ENCODE assay signal across 1 cellular context in genomic region chr17:80805032-80805751, GRCh38.
TF ChIP-seq lines count a peak whose summit lies in the region.

No MANE protein-coding gene starts in this region.

TF ChIP-seq in IMR-90, 13 proteins besides CTCF, POLR2A, EP300 and RAD21:
- TF ChIP-seq SMC3 (IDR thresholded peaks at IDR 0.05; ENCODE audit: low read depth, low read length) (no peak), MAZ (IDR thresholded peaks at IDR 0.05; ENCODE audit: borderline replicate concordance, low read depth, low read length) (no peak), CEBPB (IDR thresholded peaks at IDR 0.05; ENCODE audit: low read depth, low read length) (no peak), MXI1 (IDR thresholded peaks at IDR 0.05; ENCODE audit: borderline replicate concordance, low read depth, low read length) (no peak), RCOR1 (IDR thresholded peaks at IDR 0.05; ENCODE audit: insufficient replicate concordance, low read length) (no peak), RFX5 (IDR thresholded peaks at IDR 0.05; ENCODE audit: low read depth, low read length) (no peak)
- TF ChIP-seq, protein P1, sequence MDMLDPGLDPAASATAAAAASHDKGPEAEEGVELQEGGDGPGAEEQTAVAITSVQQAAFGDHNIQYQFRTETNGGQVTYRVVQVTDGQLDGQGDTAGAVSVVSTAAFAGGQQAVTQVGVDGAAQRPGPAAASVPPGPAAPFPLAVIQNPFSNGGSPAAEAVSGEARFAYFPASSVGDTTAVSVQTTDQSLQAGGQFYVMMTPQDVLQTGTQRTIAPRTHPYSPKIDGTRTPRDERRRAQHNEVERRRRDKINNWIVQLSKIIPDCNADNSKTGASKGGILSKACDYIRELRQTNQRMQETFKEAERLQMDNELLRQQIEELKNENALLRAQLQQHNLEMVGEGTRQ (IDR thresholded peaks at IDR 0.05; ENCODE audit: low read depth, low read length) = no peak
